Comparison of ENCODE assay signal across 21 cellular contexts in the genomic region with DNA sequence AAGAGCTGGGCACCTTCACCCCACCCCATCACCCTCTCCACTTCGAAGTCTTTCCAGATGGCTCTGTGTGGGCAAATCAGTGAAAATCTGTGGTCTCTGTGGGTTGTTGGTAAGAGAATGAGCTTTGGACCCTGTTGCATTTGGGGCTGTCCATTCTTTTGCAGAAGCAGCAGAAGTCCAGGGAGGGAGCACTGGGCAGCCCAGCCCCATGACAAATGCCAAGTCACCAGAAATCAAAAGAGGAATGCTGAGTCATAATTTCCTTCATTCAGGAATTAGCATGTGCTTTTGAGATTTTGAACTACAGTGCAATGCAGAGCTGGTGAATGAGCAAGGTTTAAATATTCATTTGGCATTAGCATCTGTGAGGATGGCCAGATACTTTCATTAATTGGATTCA.
DNase-seq lines count a peak whose midpoint lies in the region; ATAC-seq and TF ChIP-seq lines count a peak whose summit lies in the region.
"Had no signal": no experiment of that assay in that cellular context is flagged by ENCODE, and none has a peak within 500 bp of the region (broad histone marks: within the 10 kb centered on the region; RNA-seq: fewer than 3 reads in every experiment).

No MANE protein-coding gene starts in this region.

- peaks cover 6% of the 10 kb centered on the region for H3K4me1 Mint-ChIP-seq in progenitor cell of endocrine pancreas (ENCODE audit: low read depth)
- H3K4me1 Mint-ChIP-seq: activated naive CD8-positive, alpha-beta T cell treated with anti-CD3 and anti-CD28 coated beads for 36 hours; naive thymus-derived CD4-positive, alpha-beta T cell; stimulated activated naive B cell treated with anti-CD40 and anti-IgM and Interleukin-4, amounts not matched to agents 10 μg/mL and 1 μg/mL and 100 μg/mL, for 72 hours had no signal

- H3K27me3 Mint-ChIP-seq in progenitor cell of endocrine pancreas, result no peaks in the 10 kb centered on the region

- no peaks in the 10 kb centered on the region for H3K36me3 Mint-ChIP-seq in progenitor cell of endocrine pancreas (ENCODE audit: insufficient read depth)
- H3K36me3 Mint-ChIP-seq: activated naive CD8-positive, alpha-beta T cell treated with anti-CD3 and anti-CD28 coated beads for 36 hours; naive thymus-derived CD4-positive, alpha-beta T cell; stimulated activated naive B cell treated with anti-CD40 and anti-IgM and Interleukin-4, amounts not matched to agents 10 μg/mL and 1 μg/mL and 100 μg/mL, for 72 hours had no signal

- H3K9me3 Mint-ChIP-seq in progenitor cell of endocrine pancreas (ENCODE audit: low read depth), result no peaks in the 10 kb centered on the region
- H3K9me3 Mint-ChIP-seq: activated naive CD8-positive, alpha-beta T cell treated with anti-CD3 and anti-CD28 coated beads for 36 hours had no signal

- in situ Hi-C loops in astrocyte of the spinal cord (cut with HindIII; ENCODE audit: low sequenced_read_pairs), result no loop called here

- DNase-seq in AG08395 (ENCODE audit: low spot score) (peak; percentile 82), HK-2 (ENCODE audit: unreplicated experiment) (peak; percentile 8), astrocyte of the spinal cord (ENCODE audit: low read depth, low spot score) (peak; percentile 12), foreskin melanocyte (peak; percentile 25), progenitor cell of endocrine pancreas (ENCODE audit: low spot score, unreplicated experiment) (no peak), epidermal melanocyte (ENCODE audit: insufficient read length, low spot score) (no peak), pons (ENCODE audit: low spot score) (no peak)
- DNase-seq: activated CD4-positive, alpha-beta T cell treated with anti-CD3 and anti-CD28 coated beads for 48 hours; activated naive CD8-positive, alpha-beta T cell treated with anti-CD3 and anti-CD28 coated beads for 36 hours; Calu3; colonic mucosa; GF-D8; naive thymus-derived CD4-positive, alpha-beta T cell; NCI-H1417; NCI-H446; SJCRH30; spleen; stimulated activated naive B cell treated with anti-CD40 and anti-IgM and Interleukin-4, amounts not matched to agents 10 μg/mL and 1 μg/mL and 100 μg/mL, for 72 hours; upper lobe of left lung had no signal

- no peak for ATAC-seq in GM19463 (IDR thresholded peaks at IDR 0.05; ENCODE audit: unreplicated experiment)
- ATAC-seq: naive thymus-derived CD4-positive, alpha-beta T cell; stimulated activated naive B cell treated with anti-CD40 and anti-IgM and Interleukin-4, amounts not matched to agents 10 μg/mL and 1 μg/mL and 100 μg/mL, for 72 hours had no signal

- H3K4me3 ChIP-seq in astrocyte of the spinal cord (ENCODE audit: low read depth, low read length), result no peak overlapping the region
- H3K4me3 ChIP-seq: colonic mucosa, prostate gland, SJCRH30, spleen, upper lobe of left lung had no signal

- no peak overlapping the region for H3K27ac Mint-ChIP-seq in progenitor cell of endocrine pancreas
- H3K27ac Mint-ChIP-seq: activated naive CD8-positive, alpha-beta T cell treated with anti-CD3 and anti-CD28 coated beads for 36 hours; stimulated activated naive B cell treated with anti-CD40 and anti-IgM and Interleukin-4, amounts not matched to agents 10 μg/mL and 1 μg/mL and 100 μg/mL, for 72 hours had no signal

- no peak overlapping the region for H3K4me3 Mint-ChIP-seq in progenitor cell of endocrine pancreas (ENCODE audit: low read depth)
- H3K4me3 Mint-ChIP-seq: activated naive CD8-positive, alpha-beta T cell treated with anti-CD3 and anti-CD28 coated beads for 36 hours; naive thymus-derived CD4-positive, alpha-beta T cell; stimulated activated naive B cell treated with anti-CD40 and anti-IgM and Interleukin-4, amounts not matched to agents 10 μg/mL and 1 μg/mL and 100 μg/mL, for 72 hours had no signal

- TF ChIP-seq CTCF in astrocyte of the spinal cord (IDR thresholded peaks at IDR 0.05; ENCODE audit: low read depth, low read length) (no peak), progenitor cell of endocrine pancreas (IDR thresholded peaks at IDR 0.05; ENCODE audit: unreplicated experiment) (no peak)

Comparison
In these comparisons a context has a peak if more than half of its experiments do, and no peak if none do; other contexts are left out.
1. DNase-seq: peak in AG08395 (single experiment), HK-2 (single experiment), astrocyte of the spinal cord (single experiment) and foreskin melanocyte (single experiment); none in progenitor cell of endocrine pancreas (single experiment), epidermal melanocyte (single experiment) and pons (single experiment).